20 cellular contexts compared by ENCODE assay signal in the genomic region with DNA sequence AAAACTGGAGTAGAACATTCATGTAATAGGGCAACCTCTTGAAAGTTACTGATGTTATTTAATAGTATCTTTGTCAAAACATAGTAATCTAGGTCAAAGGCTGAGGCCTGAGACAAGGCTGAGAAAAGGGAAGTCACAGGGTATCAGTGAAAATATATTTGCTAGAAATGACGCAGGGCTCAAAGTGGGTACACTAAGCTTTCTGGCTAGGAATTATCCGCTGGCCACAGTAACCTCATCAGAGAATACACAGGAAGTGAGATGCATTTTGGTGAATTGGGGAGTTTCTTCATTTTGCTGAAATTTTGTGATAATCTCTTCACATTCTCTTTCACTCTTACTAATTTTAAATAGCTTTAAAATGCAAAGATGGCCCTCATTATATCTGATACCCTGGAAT.
DNase-seq lines count a peak whose midpoint lies in the region; ATAC-seq and TF ChIP-seq lines count a peak whose summit lies in the region.
"Had no signal": no experiment of that assay in that cellular context is flagged by ENCODE, and none has a peak within 500 bp of the region (broad histone marks: within the 10 kb centered on the region; RNA-seq: fewer than 3 reads in every experiment).

No MANE protein-coding gene starts in this region.

- H3K27me3 ChIP-seq in CD8-positive, alpha-beta memory T cell (ENCODE audit: insufficient read depth, low read length, poor library complexity, severe bottlenecking): no peaks in the 10 kb centered on the region
- no peaks in the 10 kb centered on the region for H3K27me3 ChIP-seq in OCI-LY3 (ENCODE audit: low read depth, low read length)
- no peaks in the 10 kb centered on the region for H3K27me3 ChIP-seq in lower lobe of right lung (ENCODE audit: low read depth)
- H3K27me3 ChIP-seq: heart right ventricle, sigmoid colon had no signal

- POLR2A ChIA-PET in CD8-positive, alpha-beta memory T cell (lab: Charles Lee): no interaction called here

- ATAC-seq in GM19351 (IDR thresholded peaks at IDR 0.05; ENCODE audit: unreplicated experiment) (peak; percentile 99), lower lobe of right lung (no peak)
- ATAC-seq: heart right ventricle; naive thymus-derived CD8-positive, alpha-beta T cell had no signal

- H3K36me3 ChIP-seq in CD8-positive, alpha-beta memory T cell (ENCODE audit: insufficient read depth, low read length): no peaks in the 10 kb centered on the region
- H3K36me3 ChIP-seq in OCI-LY3 (replicated peaks; ENCODE audit: low read depth, low read length): no peaks in the 10 kb centered on the region
- no peaks in the 10 kb centered on the region for H3K36me3 ChIP-seq in lower lobe of right lung
- H3K36me3 ChIP-seq: heart right ventricle, sigmoid colon had no signal

- H3K36me3 Mint-ChIP-seq in CD8-positive, alpha-beta memory T cell: peaks cover 3 to 37% (median 6%) of the 10 kb centered on the region in 3 donors

- no peak overlapping the region for H3K9ac ChIP-seq in OCI-LY3 (ENCODE audit: low read length)
- H3K9ac ChIP-seq: parathyroid adenoma, SK-N-SH had no signal

- H3K4me3 Mint-ChIP-seq in CD8-positive, alpha-beta memory T cell: no peak overlapping the region
- H3K4me3 Mint-ChIP-seq: activated CD4-positive, alpha-beta T cell treated with anti-CD3 and anti-CD28 coated beads, Interleukin-2, amount 10 ng/mL, durations not matched to agents 24 days and 14 days; activated naive CD4-positive, alpha-beta T cell treated with anti-CD3 and anti-CD28 coated beads for 36 hours; CD4-positive, CD25-positive, alpha-beta regulatory T cell; naive thymus-derived CD8-positive, alpha-beta T cell had no signal

- TF ChIP-seq CTCF in OCI-LY3 (IDR thresholded peaks at IDR 0.05; ENCODE audit: low read depth, low read length) (no peak), lower lobe of right lung (IDR thresholded peaks at IDR 0.05) (no peak)

- peak overlapping the region in 5 of 8 donors; percentile 15 to 86 (median 38) for H3K27ac Mint-ChIP-seq in CD8-positive, alpha-beta memory T cell
- H3K27ac Mint-ChIP-seq: activated CD4-positive, alpha-beta T cell treated with anti-CD3 and anti-CD28 coated beads, Interleukin-2, amount 10 ng/mL, durations not matched to agents 24 days and 14 days; activated naive CD4-positive, alpha-beta T cell treated with anti-CD3 and anti-CD28 coated beads for 36 hours; CD4-positive, CD25-positive, alpha-beta regulatory T cell; naive thymus-derived CD8-positive, alpha-beta T cell had no signal

- no peak overlapping the region for H3K27ac ChIP-seq in CD8-positive, alpha-beta memory T cell (ENCODE audit: low read depth, low read length)
- H3K27ac ChIP-seq in OCI-LY3 (ENCODE audit: low read length) (peak overlapping the region; percentile 16; the same call in 1 of the 2 replicates), lower lobe of right lung (no peak overlapping the region)
- H3K27ac ChIP-seq: heart right ventricle, parathyroid adenoma, sigmoid colon had no signal

- peaks cover 14 to 21% (median 16%) of the 10 kb centered on the region in 3 donors for H3K4me1 Mint-ChIP-seq in CD8-positive, alpha-beta memory T cell

- H3K27me3 Mint-ChIP-seq in CD8-positive, alpha-beta memory T cell: no peaks in the 10 kb centered on the region
- H3K27me3 Mint-ChIP-seq: activated CD4-positive, alpha-beta T cell treated with anti-CD3 and anti-CD28 coated beads, Interleukin-2, amount 10 ng/mL, durations not matched to agents 24 days and 14 days; CD4-positive, CD25-positive, alpha-beta regulatory T cell; naive thymus-derived CD8-positive, alpha-beta T cell had no signal

- no peaks in the 10 kb centered on the region for H3K79me2 ChIP-seq in OCI-LY3 (ENCODE audit: low read length)
- H3K79me2 ChIP-seq: parathyroid adenoma had no signal

- H3K9me3 ChIP-seq in CD8-positive, alpha-beta memory T cell (ENCODE audit: low read length): no peaks in the 10 kb centered on the region
- H3K9me3 ChIP-seq in OCI-LY3 (ENCODE audit: insufficient read depth, low read length) (no peaks in the 10 kb centered on the region), lower lobe of right lung (no peaks in the 10 kb centered on the region)
- H3K9me3 ChIP-seq: heart right ventricle, sigmoid colon, SK-N-SH had no signal

- no peaks in the 10 kb centered on the region for H3K4me1 ChIP-seq in CD8-positive, alpha-beta memory T cell (ENCODE audit: insufficient read depth, low read length)
- peaks cover 15% of the 10 kb centered on the region for H3K4me1 ChIP-seq in OCI-LY3 (ENCODE audit: low read length)
- no peaks in the 10 kb centered on the region for H3K4me1 ChIP-seq in lower lobe of right lung
- H3K4me1 ChIP-seq: heart right ventricle, parathyroid adenoma, sigmoid colon had no signal

- H3K9me3 Mint-ChIP-seq in CD8-positive, alpha-beta memory T cell: peaks cover 7 to 25% (median 11%) of the 10 kb centered on the region in 5 donors

- H4K20me1 ChIP-seq in OCI-LY3 (ENCODE audit: insufficient read depth, low read length): no peaks in the 10 kb centered on the region

- H3K4me3 ChIP-seq in CD8-positive, alpha-beta memory T cell (ENCODE audit: low read length): no peak overlapping the region
- H3K4me3 ChIP-seq in OCI-LY3 (ENCODE audit: low read length) (no peak overlapping the region), lower lobe of right lung (no peak overlapping the region)
- H3K4me3 ChIP-seq: heart right ventricle, sigmoid colon had no signal

- CTCF ChIA-PET in CD8-positive, alpha-beta memory T cell (lab: Charles Lee): no interaction called here

- DNase-seq in CD8-positive, alpha-beta memory T cell: peak in 2 of 5 donors; percentile 0 to 19
- peak; percentile 1 for DNase-seq in central memory CD4-positive, alpha-beta T cell
- no peak for DNase-seq in cardiac septum (ENCODE audit: low spot score)
- no peak for DNase-seq in stimulated activated CD4-positive, alpha-beta T cell treated with anti-CD3 and anti-CD28 coated beads, Interleukin-4, amount 100 ng/mL, for 4 hours
- DNase-seq in lower lobe of right lung: no peak
- DNase-seq in GOT3 (lab: John Stamatoyannopoulos, UW): no peak
- DNase-seq: activated CD4-positive, alpha-beta T cell treated with anti-CD3 and anti-CD28 coated beads, Interleukin-2, amount 10 ng/mL, durations not matched to agents 24 days and 14 days; activated naive CD4-positive, alpha-beta T cell treated with anti-CD3 and anti-CD28 coated beads for 36 hours; activated T-cell treated with anti-CD3 and anti-CD28 coated beads for 4 hours; DMS79 treated with DMSO at 0.1 percent for 48 hours; heart right ventricle; NCI-H82; sigmoid colon; SK-N-SH; T1000 had no signal

- intact Hi-C loops in cardiac septum (cut with DNase I) (no loop called here), lower lobe of right lung (cut with DNase I) (no loop called here)

- peak overlapping the region; percentile 36 for H3K4me2 ChIP-seq in OCI-LY3 (ENCODE audit: low read length)
- H3K4me2 ChIP-seq: SK-N-SH had no signal

- no peak overlapping the region for H2AFZ ChIP-seq in OCI-LY3 (ENCODE audit: low read depth, low read length)
- H2AFZ ChIP-seq: parathyroid adenoma had no signal
